Comparison of ENCODE assay signal across 1 cellular context in genomic region chr19:49145485-49146407, GRCh38.
A peak's percentile ranks its signal among the peaks of the same experiment; 100 is the strongest.
TF ChIP-seq lines count a peak whose summit lies in the region.

No MANE protein-coding gene starts in this region.

TF ChIP-seq in GM23338, 12 proteins besides CTCF, POLR2A, EP300 and RAD21:
- TF ChIP-seq REST (IDR thresholded peaks at IDR 0.05; ENCODE audit: unreplicated experiment) (no peak), CREB1 (CRISPR knock-in tag; IDR thresholded peaks at IDR 0.05; ENCODE audit: low read depth) (peak; percentile 70), POLR2AphosphoS5 (IDR thresholded peaks at IDR 0.05; ENCODE audit: low read depth) (peak; percentile 53)
TF ChIP-seq in GM23338: peak in this region for 2.
